ENCODE assay signal across 20 cellular contexts in the genomic region with DNA sequence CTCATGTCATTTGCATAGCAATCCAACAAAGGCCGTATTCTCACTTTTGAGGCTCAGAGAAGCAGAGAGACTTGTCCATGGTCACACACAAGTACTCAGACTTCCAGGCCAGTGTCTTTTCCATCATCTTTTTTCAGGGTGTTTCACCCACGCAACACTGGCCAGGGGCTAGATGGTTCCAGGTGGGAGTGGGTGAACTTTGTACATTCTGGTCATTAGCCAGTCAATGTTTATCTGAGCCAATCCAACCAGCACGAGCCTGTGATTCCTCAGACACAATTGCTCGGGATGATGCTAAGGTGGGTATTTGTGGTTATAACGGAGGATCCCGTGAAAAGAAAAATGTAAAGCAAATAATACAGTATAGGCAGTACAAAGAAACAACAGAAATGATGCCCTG. TPM values are rescaled to one million over a fixed set of nuclear protein-coding genes. Genes with fewer than 3 reads are reported as not detected.
DNase-seq lines count a peak whose midpoint lies in the region; ATAC-seq and TF ChIP-seq lines count a peak whose summit lies in the region.
"Had no signal": no experiment of that assay in that cellular context is flagged by ENCODE, and none has a peak within 500 bp of the region (broad histone marks: within the 10 kb centered on the region; RNA-seq: fewer than 3 reads in every experiment).

No MANE protein-coding gene starts in this region.

- H3K27me3 ChIP-seq in right atrium auricular region = no peaks in the 10 kb centered on the region
- no peaks in the 10 kb centered on the region for H3K27me3 ChIP-seq in heart right ventricle
- no peaks in the 10 kb centered on the region for H3K27me3 ChIP-seq in right lobe of liver
- H3K27me3 ChIP-seq in psoas muscle (ENCODE audit: insufficient read depth in 3 of 3, low read length in 2 of 3) = no peaks in the 10 kb centered on the region
- H3K27me3 ChIP-seq in Karpas-422 (ENCODE audit: low read length) = no peaks in the 10 kb centered on the region

- CTCF ChIA-PET in OCI-LY7 (lab: Charles Lee; ENCODE audit: unreplicated experiment) = no interaction called here

- BruUV-seq in OCI-LY7 (replicated peaks; lab: Mats Ljungman, UMichigan) = no TSS peak

- H2AFZ ChIP-seq in OCI-LY7 (ENCODE audit: low read length) (no peak overlapping the region), Karpas-422 (ENCODE audit: low read length) (no peak overlapping the region)

- TF ChIP-seq CTCF in right atrium auricular region (IDR thresholded peaks at IDR 0.05) = no peak
- no peak for TF ChIP-seq CTCF in heart right ventricle (IDR thresholded peaks at IDR 0.05)
- TF ChIP-seq CTCF in right lobe of liver (IDR thresholded peaks at IDR 0.05) = no peak
- no peak for TF ChIP-seq CTCF in psoas muscle (IDR thresholded peaks at IDR 0.05)
- no peak for TF ChIP-seq CTCF in OCI-LY7 (conservative IDR thresholded peaks at IDR 0.05; ENCODE audit: low read length)

- H3K4me2 ChIP-seq in OCI-LY7 (ENCODE audit: low read length) = no peak overlapping the region
- H3K4me2 ChIP-seq in Karpas-422 (ENCODE audit: low read depth, low read length, poor library complexity, severe bottlenecking) = no peak overlapping the region

- H3K9ac ChIP-seq in Karpas-422 (ENCODE audit: low read length) = no peak overlapping the region

- 92 to 93% methylated on average over 6 of the region's 6 CpGs for WGBS in heart right ventricle, 2 donors
- 53% methylated on average over 6 of the region's 6 CpGs for WGBS in right lobe of liver (ENCODE audit: insufficient coverage, low coverage, low lambda C conversion rate, missing lambda C conversion rate)
- WGBS in psoas muscle, 3 donors = 80 to 93% (median 83%) methylated on average over 6 of the region's 6 CpGs

- ATAC-seq in heart right ventricle (no peak), right lobe of liver (peak in 3 of 4 donors; percentile 6 to 52 (median 39)), psoas muscle (no peak), GM18498 (IDR thresholded peaks at IDR 0.05; ENCODE audit: unreplicated experiment) (no peak)
- ATAC-seq: PC-3 had no signal

- intact Hi-C loops in heart right ventricle (cut with DNase I) = no loop called here
- intact Hi-C loops in right lobe of liver (cut with DNase I) = no loop called here
- intact Hi-C loops in psoas muscle (cut with DNase I) = loop anchor here in 1 of 2 donors (5.0 kb wide), 1 partner anchor 36 kb away; no protein-coding TSS in a partner anchor
- intact Hi-C loops in OCI-LY7 (cut with micrococcal nuclease; ENCODE audit: unreplicated experiment) = no loop called here

- DNase-seq in right atrium auricular region (ENCODE audit: low spot score) (no peak), heart right ventricle (no peak), right lobe of liver (no peak), psoas muscle (no peak), OCI-LY7 (ENCODE audit: low spot score) (no peak), Karpas-422 (no peak), cerebellar cortex (ENCODE audit: low spot score) (no peak)
- DNase-seq: ACHN; activated CD4-positive, alpha-beta T cell treated with anti-CD3 and anti-CD28 coated beads, Interleukin-2, amount 10 ng/mL, durations not matched to agents 24 days and 14 days; activated naive CD4-positive, alpha-beta T cell; CD4-positive, CD25-positive, alpha-beta regulatory T cell; dermis blood vessel endothelial cell; DMS79; NCI-H1105 treated with DMSO at 0.1 percent for 48 hours; NCI-H748 treated with DMSO at 0.1 percent for 48 hours; stimulated activated CD4-positive, alpha-beta T cell treated with anti-CD3 and anti-CD28 coated beads, Interleukin-4, amount 100 ng/mL, for 1 hour had no signal

- H3K9me2 ChIP-seq in OCI-LY7 (ENCODE audit: insufficient read depth, low read length) (no peaks in the 10 kb centered on the region), Karpas-422 (replicated peaks; ENCODE audit: insufficient read depth, low read length) (no peaks in the 10 kb centered on the region)

- TF ChIP-seq POLR2A in right lobe of liver (IDR thresholded peaks at IDR 0.05) = no peak

- POLR2A ChIA-PET in OCI-LY7 (lab: Charles Lee) = interaction anchor here (0.6 kb wide), 1 partner anchor 35 kb away, joined by 4 read pairs; no protein-coding TSS in a partner anchor

- H3K4me1 ChIP-seq in right atrium auricular region = peaks cover 0 to 59% of the 10 kb centered on the region in 2 donors
- H3K4me1 ChIP-seq in heart right ventricle = peaks cover 11 to 86% (median 51%) of the 10 kb centered on the region in 9 donors
- peaks cover 0 to 55% (median 14%) of the 10 kb centered on the region in 4 donors for H3K4me1 ChIP-seq in right lobe of liver
- peaks cover 83% of the 10 kb centered on the region for H3K4me1 ChIP-seq in psoas muscle
- no peaks in the 10 kb centered on the region for H3K4me1 ChIP-seq in OCI-LY7 (ENCODE audit: insufficient read depth, low read length, poor library complexity, severe bottlenecking)
- H3K4me1 ChIP-seq in Karpas-422 (ENCODE audit: low read length) = no peaks in the 10 kb centered on the region

- H3K79me2 ChIP-seq in OCI-LY7 (ENCODE audit: insufficient read depth, low read depth, low read length) (no peaks in the 10 kb centered on the region), Karpas-422 (ENCODE audit: low read length) (no peaks in the 10 kb centered on the region)

- H3K9me3 ChIP-seq in right atrium auricular region (no peaks in the 10 kb centered on the region), heart right ventricle (no peaks in the 10 kb centered on the region), right lobe of liver (no peaks in the 10 kb centered on the region), psoas muscle (no peaks in the 10 kb centered on the region), OCI-LY7 (ENCODE audit: low read length) (no peaks in the 10 kb centered on the region), Karpas-422 (ENCODE audit: low read length) (no peaks in the 10 kb centered on the region)
- H3K9me3 ChIP-seq: neutrophil had no signal

- H4K20me1 ChIP-seq in OCI-LY7 (ENCODE audit: insufficient read depth, low read length) (no peaks in the 10 kb centered on the region), Karpas-422 (ENCODE audit: insufficient read depth, low read depth, low read length) (0 out of 2 replicates have a peak, but pooled peaks cover 3% of the 10 kb centered on the region)

- H3K4me3 ChIP-seq in right atrium auricular region (no peak overlapping the region), heart right ventricle (no peak overlapping the region), right lobe of liver (no peak overlapping the region), psoas muscle (no peak overlapping the region), OCI-LY7 (ENCODE audit: low read depth, low read length, poor library complexity, severe bottlenecking) (no peak overlapping the region), Karpas-422 (ENCODE audit: low read length) (no peak overlapping the region)
- H3K4me3 ChIP-seq: SK-N-MC had no signal

- no peaks in the 10 kb centered on the region for H3K36me3 ChIP-seq in right atrium auricular region
- H3K36me3 ChIP-seq in heart right ventricle = no peaks in the 10 kb centered on the region
- H3K36me3 ChIP-seq in right lobe of liver = no peaks in the 10 kb centered on the region
- H3K36me3 ChIP-seq in psoas muscle (ENCODE audit: insufficient read depth in 1 of 2, low read depth in 1 of 2) = no peaks in the 10 kb centered on the region
- H3K36me3 ChIP-seq in OCI-LY7 (ENCODE audit: insufficient read depth, low read length) = no peaks in the 10 kb centered on the region
- H3K36me3 ChIP-seq in Karpas-422 (ENCODE audit: insufficient read depth, low read length) = no peaks in the 10 kb centered on the region
- H3K36me3 ChIP-seq: neutrophil had no signal

- H3K27ac ChIP-seq in right atrium auricular region = peak overlapping the region; percentile 66 to 83
- peak overlapping the region in 4 of 10 donors; percentile 3 to 55 (median 41) for H3K27ac ChIP-seq in heart right ventricle
- H3K27ac ChIP-seq in right lobe of liver = no peak overlapping the region
- H3K27ac ChIP-seq in psoas muscle = peak overlapping the region; percentile 97
- no peak overlapping the region for H3K27ac ChIP-seq in OCI-LY7 (ENCODE audit: low read depth, low read length, poor library complexity, severe bottlenecking)
- no peak overlapping the region for H3K27ac ChIP-seq in Karpas-422 (ENCODE audit: low read length)
- H3K27ac ChIP-seq: neutrophil, SK-N-MC had no signal

RNA-seq across cellular contexts. Expression of gene ZFHX3, which starts 56.3 kb away (rescaled TPM):
- total RNA-seq in right atrium auricular region (10 to 100 TPM in 1 of 2 donors, 1 to 10 TPM in 1; 9.2 to 18.9 TPM), heart right ventricle (10 to 100 TPM in 6 of 10 donors, 1 to 10 TPM in 4; 7.9 to 15.2 (median 11.7) TPM), right lobe of liver (1 to 10 TPM; 7.1 to 9.4 (median 7.7) TPM), psoas muscle (10 to 100 TPM; 10.6 to 36.9 (median 26.2) TPM), OCI-LY7 (2022) (5.7 and 6.2 TPM in 2 replicates)
- polyA plus RNA-seq in heart right ventricle (1 to 10 TPM; 1.6 to 4.0 TPM), psoas muscle (10 to 100 TPM in 1 of 3 donors, 1 to 10 TPM in 2; 3.3 to 11.5 (median 5.2) TPM)
- total RNA-seq in OCI-LY7 (2014; rRNA removed; shearing (Covaris generic)) = 0.77 and 1.3 TPM in 2 replicates
- total RNA-seq in Karpas-422 (2014; rRNA removed; shearing (Covaris generic); ENCODE audit: low replicate concordance) = 0.36 and 0.67 TPM in 2 replicates

Comparison
In these comparisons a context has a peak if more than half of its experiments do, and no peak if none do; other contexts are left out.
1. H3K27ac ChIP-seq: peak in right atrium auricular region (2 of 2) and psoas muscle (single experiment); none in right lobe of liver (0 of 3), OCI-LY7 (single experiment) and Karpas-422 (single experiment).
2. ATAC-seq: peak in right lobe of liver (3 of 4); none in heart right ventricle (0 of 8), psoas muscle (0 of 4) and GM18498 (single experiment).